Comparison of ENCODE assay signal across 13 cellular contexts in the genomic region with DNA sequence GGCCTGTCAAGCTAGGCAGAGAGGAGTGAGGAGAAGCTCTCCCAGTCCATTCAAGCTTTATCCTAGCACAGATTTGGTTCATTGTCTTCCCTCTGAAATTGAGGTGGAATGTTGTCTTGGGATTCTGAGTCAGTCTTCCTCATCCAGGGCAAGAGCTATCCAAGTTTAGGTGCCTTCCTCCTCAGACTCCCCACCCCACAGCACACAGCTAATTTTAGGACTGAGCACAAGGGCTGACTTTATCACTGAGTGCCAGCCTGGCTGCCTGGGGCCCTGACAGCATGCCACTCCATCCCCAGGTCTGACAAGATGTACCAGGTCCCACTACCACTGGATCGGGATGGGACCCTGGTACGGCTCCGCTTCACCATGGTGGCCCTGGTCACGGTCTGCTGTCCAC.
"Had no signal": no experiment of that assay in that cellular context is flagged by ENCODE, and none has a peak within 500 bp of the region (broad histone marks: within the 10 kb centered on the region; RNA-seq: fewer than 3 reads in every experiment).

No MANE protein-coding gene starts in this region.

- H3K36me3 ChIP-seq: brain microvascular endothelial cell had no signal

- H3K27ac ChIP-seq: brain microvascular endothelial cell had no signal

- DNase-seq: activated CD4-positive, alpha-beta T cell treated with anti-CD3 and anti-CD28 coated beads, Interleukin-2, amount 50 U/mL, for 1 hour; activated naive CD4-positive, alpha-beta T cell treated with Interleukin-2 at 50 U/mL for 16 hours; anterior cingulate cortex; brain microvascular endothelial cell; effector CD8-positive, alpha-beta T cell; hippocampal formation; mesendoderm; stimulated activated CD4-positive, alpha-beta T cell treated with anti-CD3 and anti-CD28 coated beads, Interleukin-2, amount 100 ng/mL, for 48 hours; SW 1271 had no signal

- H3K27me3 ChIP-seq: brain microvascular endothelial cell had no signal

- ATAC-seq: activated CD4-positive, CD25-positive, alpha-beta regulatory T cell treated with anti-CD3 and anti-CD28 coated beads, Interleukin-2, amount 50 U/mL, for 24 hours; activated T-helper 17 cell treated with anti-CD3 and anti-CD28 coated beads, Interleukin-2, amount 50 U/mL, for 72 hours; left lobe of liver; stimulated activated memory B cell treated with anti-CD40 and anti-IgM and Interleukin-4, amounts not matched to agents 10 μg/mL and 1 μg/mL and 100 μg/mL, for 72 hours had no signal
